ENCODE assay signal across 8 cellular contexts in the genomic region with DNA sequence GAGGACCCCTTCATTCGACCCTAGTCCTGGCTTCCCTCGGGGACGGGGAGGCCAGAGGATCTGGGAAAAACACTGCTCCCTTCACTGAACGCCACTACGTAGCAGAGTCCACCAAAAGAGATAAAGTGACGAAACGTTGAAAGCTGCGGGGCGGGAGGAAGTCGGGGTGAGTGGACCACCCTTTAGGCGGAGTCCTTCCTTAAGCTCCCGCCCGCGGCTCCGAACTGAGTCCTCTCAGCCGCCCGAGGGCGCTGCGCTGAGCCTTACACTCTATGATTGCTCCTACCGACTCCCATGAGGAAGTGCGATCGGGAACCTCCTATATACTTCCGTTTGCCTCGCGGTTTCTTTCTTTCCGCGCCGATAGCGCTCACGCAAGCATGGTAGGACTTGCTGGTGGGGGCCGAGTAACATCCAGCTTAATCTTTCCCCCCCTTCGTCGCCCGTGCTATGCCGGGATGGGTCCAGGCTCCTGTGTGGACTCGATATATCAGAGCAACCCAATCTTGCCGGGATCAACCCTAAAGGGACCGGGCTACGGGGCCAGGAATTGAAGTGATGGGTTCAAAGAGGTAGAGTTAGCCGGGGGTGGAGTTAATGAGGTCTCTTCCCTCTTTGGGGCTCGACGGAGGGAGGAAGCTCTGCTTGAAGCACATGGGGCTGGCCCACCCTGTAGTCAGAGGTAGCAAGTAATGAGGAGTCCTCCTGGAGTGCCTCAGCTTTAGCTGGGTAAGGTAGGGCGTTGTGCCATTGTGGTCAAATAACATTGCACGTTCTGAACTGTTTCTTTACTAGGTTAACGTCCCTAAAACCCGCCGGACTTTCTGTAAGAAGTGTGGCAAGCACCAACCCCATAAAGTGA. TPM values are rescaled to one million over a fixed set of nuclear protein-coding genes. Genes with fewer than 3 reads are reported as not detected.
DNase-seq lines count a peak whose midpoint lies in the region; ATAC-seq and TF ChIP-seq lines count a peak whose summit lies in the region.

A gene (plus strand): TSS at position 348 of the 862 bp plus-strand sequence. CDS start 33 bp downstream, at position 381.

- WGBS in lower leg skin, 2 donors = 2 to 45% methylated on average over 30 to 47 of the region's 47 CpGs

- H3K4me3 ChIP-seq in dorsolateral prefrontal cortex (peak within 1 kb of the TSS; percentile 36 to 75 (median 59)), lower leg skin (ENCODE audit: low read depth, poor library complexity, severe bottlenecking) (peak within 1 kb of the TSS; percentile 42)

- TF ChIP-seq CTCF in C4-2B (conservative IDR thresholded peaks at IDR 0.05) (peak; percentile 85), dorsolateral prefrontal cortex (IDR thresholded peaks at IDR 0.05 in 54 of 56, conservative IDR thresholded peaks at IDR 0.05 in 2 of 56; ENCODE audit: low read depth in 1 of 56, partially characterized antibody in 56 of 56) (peak; percentile 41 to 82 (median 70)), lower leg skin (IDR thresholded peaks at IDR 0.05) (no peak)

- intact Hi-C loops in dorsolateral prefrontal cortex (cut with DNase I) = no loop called here
- intact Hi-C loops in lower leg skin (cut with DNase I; ENCODE audit: low total_unique reads) = no loop called here

- H3K27me3 ChIP-seq in dorsolateral prefrontal cortex = peaks cover 0 to 54% (median 6%) of the 10 kb centered on the region in 45 donors

- peak; percentile 76 for ATAC-seq in GM19351 (IDR thresholded peaks at IDR 0.05; ENCODE audit: unreplicated experiment)
- ATAC-seq in HG03521 (IDR thresholded peaks at IDR 0.05; ENCODE audit: unreplicated experiment) = peak; percentile 76

- peak in 1 of 2 donors; percentile 55 for TF ChIP-seq POLR2A in lower leg skin (IDR thresholded peaks at IDR 0.05)

- H3K27ac ChIP-seq in C4-2B (peak within 1 kb of the TSS; percentile 87), dorsolateral prefrontal cortex (peak within 1 kb of the TSS in 47 of 59 donors; percentile 7 to 83 (median 67))

- DNase-seq in NCI-H69 (lab: John Stamatoyannopoulos, UW) (peak; percentile 96), dorsolateral prefrontal cortex (peak; percentile 71 to 87 (median 81)), lower leg skin (ENCODE audit: low spot score in 2 of 2) (peak; percentile 83 to 97)
- peak; percentile 70 for DNase-seq in activated CD4-positive, alpha-beta T cell treated with anti-CD3 and anti-CD28 coated beads, Interleukin-2, amount 50 U/mL, for 1 hour
- peak; percentile 71 to 72 for DNase-seq in stimulated activated CD4-positive, alpha-beta T cell treated with anti-CD3 and anti-CD28 coated beads, Interleukin-4, amount 100 ng/mL, for 48 hours (ENCODE audit: low read depth in 2 of 2)

RNA-seq across cellular contexts. Expression of the gene that starts here (rescaled TPM):
- total RNA-seq in dorsolateral prefrontal cortex (100 to 1,000 TPM in 21 of 120 experiments, 10 to 100 TPM in 99; 23.1 to 180 (median 63.0) TPM), lower leg skin (1,000 to 10,000 TPM; 1,158 to 5,300 (median 1,747) TPM)

Comparison
In these comparisons a context has a peak if more than half of its experiments do, and no peak if none do; other contexts are left out.
1. Peak in every context shown above with its lines: DNase-seq, ATAC-seq, H3K4me3 ChIP-seq and H3K27ac ChIP-seq.
2. RNA of the gene that starts here (total RNA-seq): 1,158 to 5,300 TPM in lower leg skin; 23.1 to 180 TPM in dorsolateral prefrontal cortex; every median in the first group is over 4 times any median in the second.
3. CTCF ChIP-seq: peak in C4-2B (single experiment) and dorsolateral prefrontal cortex (56 of 56); none in lower leg skin (0 of 3).